Comparison of ENCODE assay signal across 15 cellular contexts in genomic region chr3:117398166-117398954, GRCh38.
DNase-seq lines count a peak whose midpoint lies in the region; ATAC-seq and TF ChIP-seq lines count a peak whose summit lies in the region.
"Had no signal": no experiment of that assay in that cellular context is flagged by ENCODE, and none has a peak within 500 bp of the region (broad histone marks: within the 10 kb centered on the region; RNA-seq: fewer than 3 reads in every experiment).

No MANE protein-coding gene starts in this region.

- WGBS in HUES64 = 12% methylated on average over 10 of the region's 10 CpGs
- WGBS in neuronal stem cell (ENCODE audit: extremely low coverage in 2 of 2, insufficient read length in 2 of 2, insufficient replicate concordance in 1 of 2), 2 donors = no CpG with 5 or more reads among the region's 10 CpGs
- WGBS in stomach, 5 donors = 29 to 56% (median 45%) methylated on average over 10 of the region's 10 CpGs

- no peak overlapping the region for H3K18ac ChIP-seq in neuronal stem cell (ENCODE audit: low read length)

- DNase-seq in NCI-H748 treated with DMSO at 0.1 percent for 48 hours (lab: John Stamatoyannopoulos, UW) (peak; percentile 96), globus pallidus (ENCODE audit: low spot score) (peak; percentile 95), neuronal stem cell (ENCODE audit: low spot score) (peak; percentile 23), GDM1 (lab: John Stamatoyannopoulos, UW) (no peak), stomach (no peak), Right ventricle myocardium superior (no peak), sciatic nerve (ENCODE audit: low spot score) (no peak)
- DNase-seq: activated CD8-positive, alpha-beta memory T cell treated with anti-CD3 and anti-CD28 coated beads for 24 hours; mammary epithelial cell; NCI-H1436; Peyer's patch; stimulated activated CD4-positive, alpha-beta T cell treated with anti-CD3 and anti-CD28 coated beads, Interleukin-4, amount 100 ng/mL, for 4 hours had no signal

- H3K4me3 ChIP-seq in HUES64 (ENCODE audit: low read length) (peak overlapping the region; percentile 33), neuronal stem cell (ENCODE audit: low read length in 2 of 2) (no peak overlapping the region), stomach (no peak overlapping the region)
- H3K4me3 ChIP-seq: Peyer's patch had no signal

- H4K91ac ChIP-seq in neuronal stem cell (ENCODE audit: low read depth, low read length, poor library complexity) = no peak overlapping the region

- H3K9me3 ChIP-seq in HUES64 (ENCODE audit: insufficient read depth, low read depth, low read length) = no peaks in the 10 kb centered on the region
- H3K9me3 ChIP-seq in neuronal stem cell (replicated peaks in 1 of 2; ENCODE audit: control insufficient read depth in 2 of 2, insufficient read depth in 1 of 2, low read depth in 1 of 2, low read length in 2 of 2) = no peaks in the 10 kb centered on the region
- H3K9me3 ChIP-seq in stomach = no peaks in the 10 kb centered on the region
- H3K9me3 ChIP-seq: Peyer's patch had no signal

- no peak overlapping the region for H3K14ac ChIP-seq in neuronal stem cell (ENCODE audit: low read length)

- intact Hi-C loops in stomach (cut with DNase I; ENCODE audit: low total_unique reads) (no loop called here), Right ventricle myocardium superior (cut with DNase I) (no loop called here), sciatic nerve (cut with DNase I) (no loop called here)

- no peak overlapping the region for H2BK5ac ChIP-seq in neuronal stem cell (ENCODE audit: low read length)

- H2BK15ac ChIP-seq in neuronal stem cell (ENCODE audit: low read length) = no peak overlapping the region

- TF ChIP-seq EP300 in stomach (IDR thresholded peaks at IDR 0.05) = no peak

- TF ChIP-seq POLR2A in stomach (IDR thresholded peaks at IDR 0.05) = no peak

- H2AK5ac ChIP-seq in neuronal stem cell (ENCODE audit: low read depth, low read length) = no peak overlapping the region

- H3K27ac ChIP-seq in HUES64 (ENCODE audit: low read depth, low read length) (peak overlapping the region; percentile 73), neuronal stem cell (replicated peaks; ENCODE audit: low read length) (no peak overlapping the region), stomach (no peak overlapping the region)
- H3K27ac ChIP-seq: C4-2B, Peyer's patch had no signal

- no peak overlapping the region for H2BK12ac ChIP-seq in neuronal stem cell (ENCODE audit: low read length)

- H3K4ac ChIP-seq in neuronal stem cell (ENCODE audit: low read length) = no peak overlapping the region

- H3K36me3 ChIP-seq in HUES64 (ENCODE audit: insufficient read depth, low read length) = no peaks in the 10 kb centered on the region
- no peaks in the 10 kb centered on the region for H3K36me3 ChIP-seq in neuronal stem cell (replicated peaks in 1 of 2; ENCODE audit: control insufficient read depth in 2 of 2, insufficient read depth in 2 of 2, low read length in 2 of 2)
- no peaks in the 10 kb centered on the region for H3K36me3 ChIP-seq in stomach
- H3K36me3 ChIP-seq: Peyer's patch had no signal

- TF ChIP-seq CTCF in stomach (IDR thresholded peaks at IDR 0.05) = no peak

- ATAC-seq in Right ventricle myocardium superior (ENCODE audit: poor library complexity) (no peak), sciatic nerve (no peak)
- ATAC-seq: activated naive CD4-positive, alpha-beta T cell treated with anti-CD3 and anti-CD28 coated beads, Interleukin-2, amount 50 U/mL, for 72 hours had no signal

- no peak overlapping the region for H3K23ac ChIP-seq in neuronal stem cell (ENCODE audit: low read depth, low read length, poor library complexity)

- H3K9ac ChIP-seq in HUES64 (ENCODE audit: low read depth, low read length) = peak overlapping the region; percentile 74
- no peak overlapping the region for H3K9ac ChIP-seq in neuronal stem cell (ENCODE audit: low read depth, low read length, poor library complexity)

- H2AFZ ChIP-seq in neuronal stem cell (ENCODE audit: low read length) = peak overlapping the region; percentile 79

- no peaks in the 10 kb centered on the region for H3K79me1 ChIP-seq in neuronal stem cell (ENCODE audit: low read depth, low read length)

- H4K8ac ChIP-seq in neuronal stem cell (ENCODE audit: low read depth, low read length) = no peak overlapping the region

- H3K4me1 ChIP-seq in HUES64 (ENCODE audit: insufficient read depth, low read length) (peaks cover 57% of the 10 kb centered on the region), neuronal stem cell (ENCODE audit: control insufficient read depth in 2 of 2, insufficient read depth in 1 of 2, low read depth in 1 of 2, low read length in 2 of 2) (peaks cover 22 to 26% of the 10 kb centered on the region in 2 donors), stomach (peaks cover 0 to 12% (median 0%) of the 10 kb centered on the region in 4 donors)
- H3K4me1 ChIP-seq: Peyer's patch had no signal

- H3K27me3 ChIP-seq in HUES64 (ENCODE audit: insufficient read depth, low read length) (peaks cover 58% of the 10 kb centered on the region), neuronal stem cell (ENCODE audit: control insufficient read depth in 3 of 3, insufficient read depth in 3 of 3, low read depth in 1 of 3, low read length in 3 of 3) (no peaks in the 10 kb centered on the region), stomach (no peaks in the 10 kb centered on the region)
- H3K27me3 ChIP-seq: Peyer's patch had no signal

- H2BK120ac ChIP-seq in neuronal stem cell (ENCODE audit: low read depth, low read length) = no peak overlapping the region

- no peak overlapping the region for H3K4me2 ChIP-seq in neuronal stem cell (ENCODE audit: insufficient read depth, low read length, poor library complexity, severe bottlenecking)

Comparison
In these comparisons a context has a peak if more than half of its experiments do, and no peak if none do; other contexts are left out.
1. DNase-seq: peak in NCI-H748 treated with DMSO at 0.1 percent for 48 hours (single experiment), globus pallidus (single experiment) and neuronal stem cell (single experiment); none in GDM1 (single experiment), stomach (single experiment), Right ventricle myocardium superior (single experiment) and sciatic nerve (single experiment).